16 cellular contexts compared by ENCODE assay signal in the genomic region with DNA sequence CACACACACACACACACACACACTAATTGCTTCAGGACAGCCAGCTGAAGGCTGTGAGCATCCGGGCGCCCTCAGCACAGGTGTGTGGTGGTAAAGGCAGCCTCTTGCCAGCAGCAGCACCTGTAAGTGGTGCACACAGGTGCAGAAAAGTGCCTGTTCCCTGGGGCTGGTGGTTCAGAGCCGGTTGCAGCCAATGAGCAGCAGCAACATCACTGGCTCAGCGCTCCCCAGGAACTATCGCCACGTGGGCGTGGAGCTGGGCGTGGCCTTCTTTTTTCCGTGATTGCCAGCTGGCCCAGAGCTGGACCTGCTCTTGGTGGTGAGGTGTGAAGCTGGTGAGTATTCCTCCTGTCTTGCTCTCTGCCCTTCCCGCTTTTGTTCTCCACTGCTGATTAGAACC. TPM values are rescaled to one million over a fixed set of nuclear protein-coding genes. Genes with fewer than 3 reads are reported as not detected.
A peak's percentile ranks its signal among the peaks of the same experiment; 100 is the strongest.
DNase-seq lines count a peak whose midpoint lies in the region; ATAC-seq and TF ChIP-seq lines count a peak whose summit lies in the region.
"Had no signal": no experiment of that assay in that cellular context is flagged by ENCODE, and none has a peak within 500 bp of the region (broad histone marks: within the 10 kb centered on the region; RNA-seq: fewer than 3 reads in every experiment).

NLRP5 (plus strand) TSS at position 289 of the 400 bp plus-strand sequence.

- no peaks in the 10 kb centered on the region for H3K36me3 Mint-ChIP-seq in activated T-helper 1 cell treated with anti-CD3 and anti-CD28 coated beads, Interleukin-12 subunit alpha, Interleukin-12 subunit beta, Interleukin-2, Interleukin-4 antibody, amounts not matched to agents 30 ng/mL and 10 ng/mL and 1 ng/mL, durations not matched to agents 14 hours and 24 hours and 36 hours (ENCODE audit: low read depth)
- H3K36me3 Mint-ChIP-seq in natural killer cell treated with Interleukin-12 subunit alpha and Interleukin-12 subunit beta and Interleukin-15 and Interleukin-18, amount 100 ng/mL, for 72 hours = no peaks in the 10 kb centered on the region

- TF ChIP-seq CTCF in MM.1S (IDR thresholded peaks at IDR 0.05; ENCODE audit: low read length) = no peak
- no peak for TF ChIP-seq CTCF in vagina (IDR thresholded peaks at IDR 0.05)

- H3K9me3 Mint-ChIP-seq in activated T-helper 1 cell treated with anti-CD3 and anti-CD28 coated beads, Interleukin-12 subunit alpha, Interleukin-12 subunit beta, Interleukin-2, Interleukin-4 antibody, amounts not matched to agents 30 ng/mL and 10 ng/mL and 1 ng/mL, durations not matched to agents 14 hours and 24 hours and 36 hours = peaks cover 39% of the 10 kb centered on the region
- H3K9me3 Mint-ChIP-seq in natural killer cell treated with Interleukin-12 subunit alpha and Interleukin-12 subunit beta and Interleukin-15 and Interleukin-18, amount 100 ng/mL, for 72 hours = peaks cover 4% of the 10 kb centered on the region

- no peak for ATAC-seq in natural killer cell treated with Interleukin-12 subunit alpha and Interleukin-12 subunit beta and Interleukin-15 and Interleukin-18, amount 100 ng/mL, for 72 hours
- ATAC-seq: GM12878 had no signal

- H3K9ac ChIP-seq in MM.1S (ENCODE audit: low read length) = no peak within 1 kb of the TSS

- no peaks in the 10 kb centered on the region for H3K9me2 ChIP-seq in MM.1S (replicated peaks; ENCODE audit: insufficient read depth, low read length)

- H3K27ac Mint-ChIP-seq in activated T-helper 1 cell treated with anti-CD3 and anti-CD28 coated beads, Interleukin-12 subunit alpha, Interleukin-12 subunit beta, Interleukin-2, Interleukin-4 antibody, amounts not matched to agents 30 ng/mL and 10 ng/mL and 1 ng/mL, durations not matched to agents 14 hours and 24 hours and 36 hours = no peak within 1 kb of the TSS
- H3K27ac Mint-ChIP-seq in natural killer cell treated with Interleukin-12 subunit alpha and Interleukin-12 subunit beta and Interleukin-15 and Interleukin-18, amount 100 ng/mL, for 72 hours = no peak within 1 kb of the TSS
- H3K27ac Mint-ChIP-seq: CD4-positive, alpha-beta T cell had no signal

- no peaks in the 10 kb centered on the region for H3F3A ChIP-seq in MM.1S (ENCODE audit: insufficient read depth, low read length)

- H3K4me1 Mint-ChIP-seq in activated T-helper 1 cell treated with anti-CD3 and anti-CD28 coated beads, Interleukin-12 subunit alpha, Interleukin-12 subunit beta, Interleukin-2, Interleukin-4 antibody, amounts not matched to agents 30 ng/mL and 10 ng/mL and 1 ng/mL, durations not matched to agents 14 hours and 24 hours and 36 hours (ENCODE audit: low read depth) = no peaks in the 10 kb centered on the region
- H3K4me1 Mint-ChIP-seq in natural killer cell treated with Interleukin-12 subunit alpha and Interleukin-12 subunit beta and Interleukin-15 and Interleukin-18, amount 100 ng/mL, for 72 hours (ENCODE audit: low read depth in 2 of 2) = no peaks in the 10 kb centered on the region

- DNase-seq in COLO668 (lab: John Stamatoyannopoulos, UW; ENCODE audit: unreplicated experiment) = peak; percentile 6
- peak; percentile 2 for DNase-seq in DMS153 treated with DMSO at 0.1 percent for 48 hours (lab: John Stamatoyannopoulos, UW; ENCODE audit: unreplicated experiment)
- DNase-seq in MM.1S = peak; percentile 83
- DNase-seq in RPMI8226 = peak; percentile 79
- no peak for DNase-seq in stimulated activated CD4-positive, alpha-beta T cell treated with anti-CD3 and anti-CD28 coated beads, Interleukin-4, amount 100 ng/mL, for 4 hours
- DNase-seq in activated T-helper 1 cell treated with anti-CD3 and anti-CD28 coated beads, Interleukin-12 subunit alpha, Interleukin-12 subunit beta, Interleukin-2, Interleukin-4 antibody, amounts not matched to agents 30 ng/mL and 10 ng/mL and 1 ng/mL, durations not matched to agents 14 hours and 24 hours and 36 hours (ENCODE audit: low spot score) = no peak
- DNase-seq in natural killer cell treated with Interleukin-12 subunit alpha and Interleukin-12 subunit beta and Interleukin-15 and Interleukin-18, amount 100 ng/mL, for 72 hours (ENCODE audit: low spot score) = no peak
- no peak for DNase-seq in vagina (ENCODE audit: extremely low spot score in 2 of 2)
- DNase-seq: ACHN; CD4-positive, alpha-beta T cell; H7; NCI-H1930; SW 1271; T-helper 9 cell had no signal

- H3K4me1 ChIP-seq in MM.1S (ENCODE audit: low read length) (0 out of 2 replicates have a peak, but pooled peaks cover 6% of the 10 kb centered on the region), vagina (no peaks in the 10 kb centered on the region)

- no peak for TF ChIP-seq POLR2A in vagina (IDR thresholded peaks at IDR 0.05)

- H3K27me3 ChIP-seq in MM.1S (replicated peaks; ENCODE audit: insufficient read depth, low read length) (peaks cover 8% of the 10 kb centered on the region; the same call in 1 of the 2 replicates), vagina (no peaks in the 10 kb centered on the region)

- intact Hi-C loops in activated T-helper 1 cell treated with anti-CD3 and anti-CD28 coated beads, Interleukin-12 subunit alpha, Interleukin-12 subunit beta, Interleukin-2, Interleukin-4 antibody, amounts not matched to agents 30 ng/mL and 10 ng/mL and 1 ng/mL, durations not matched to agents 14 hours and 24 hours and 36 hours (cut with micrococcal nuclease) = no loop called here
- intact Hi-C loops in vagina (cut with DNase I) = no loop called here

- H3K9me3 ChIP-seq in MM.1S (replicated peaks; ENCODE audit: insufficient read depth, low read length) (no peaks in the 10 kb centered on the region), vagina (no peaks in the 10 kb centered on the region)

- H3K4me3 ChIP-seq in MM.1S (ENCODE audit: low read length) (no peak within 1 kb of the TSS), vagina (no peak within 1 kb of the TSS)
- H3K4me3 ChIP-seq: GM12878 had no signal

- H3K27me3 Mint-ChIP-seq in activated T-helper 1 cell treated with anti-CD3 and anti-CD28 coated beads, Interleukin-12 subunit alpha, Interleukin-12 subunit beta, Interleukin-2, Interleukin-4 antibody, amounts not matched to agents 30 ng/mL and 10 ng/mL and 1 ng/mL, durations not matched to agents 14 hours and 24 hours and 36 hours (ENCODE audit: insufficient read depth) = no peaks in the 10 kb centered on the region
- H3K27me3 Mint-ChIP-seq in natural killer cell treated with Interleukin-12 subunit alpha and Interleukin-12 subunit beta and Interleukin-15 and Interleukin-18, amount 100 ng/mL, for 72 hours = no peaks in the 10 kb centered on the region
- H3K27me3 Mint-ChIP-seq: CD4-positive, alpha-beta T cell had no signal

- H3K79me2 ChIP-seq in MM.1S (ENCODE audit: low read length) = no peaks in the 10 kb centered on the region

- H3K27ac ChIP-seq in MM.1S (ENCODE audit: low read length) (no peak within 1 kb of the TSS), vagina (no peak within 1 kb of the TSS)

- no peak within 1 kb of the TSS for H3K4me3 Mint-ChIP-seq in activated T-helper 1 cell treated with anti-CD3 and anti-CD28 coated beads, Interleukin-12 subunit alpha, Interleukin-12 subunit beta, Interleukin-2, Interleukin-4 antibody, amounts not matched to agents 30 ng/mL and 10 ng/mL and 1 ng/mL, durations not matched to agents 14 hours and 24 hours and 36 hours
- no peak within 1 kb of the TSS for H3K4me3 Mint-ChIP-seq in natural killer cell treated with Interleukin-12 subunit alpha and Interleukin-12 subunit beta and Interleukin-15 and Interleukin-18, amount 100 ng/mL, for 72 hours
- H3K4me3 Mint-ChIP-seq: CD4-positive, alpha-beta T cell had no signal

- no peaks in the 10 kb centered on the region for H4K20me1 ChIP-seq in MM.1S (ENCODE audit: insufficient read depth, low read length)

- no peak within 1 kb of the TSS for H2AFZ ChIP-seq in MM.1S (ENCODE audit: low read length)

- H3K4me2 ChIP-seq in MM.1S (ENCODE audit: low read depth, low read length) = peak within 1 kb of the TSS; percentile 22

- H3K36me3 ChIP-seq in MM.1S (replicated peaks; ENCODE audit: insufficient read depth, low read length) (no peaks in the 10 kb centered on the region), vagina (no peaks in the 10 kb centered on the region)

RNA-seq across cellular contexts. Expression of gene NLRP5, which starts in this region (rescaled TPM):
- total RNA-seq in activated T-helper 1 cell treated with anti-CD3 and anti-CD28 coated beads, Interleukin-12 subunit alpha, Interleukin-12 subunit beta, Interleukin-2, Interleukin-4 antibody, amounts not matched to agents 30 ng/mL and 10 ng/mL and 1 ng/mL, durations not matched to agents 14 hours and 24 hours and 36 hours = not detected in 2 replicates
- total RNA-seq in natural killer cell treated with Interleukin-12 subunit alpha and Interleukin-12 subunit beta and Interleukin-15 and Interleukin-18, amount 100 ng/mL, for 72 hours = not detected
- total RNA-seq in vagina = not detected
- total RNA-seq: CD4-positive, alpha-beta T cell; GM12878; H7; RPMI7951 had no signal

Comparison
In these comparisons a context has a peak if more than half of its experiments do, and no peak if none do; other contexts are left out.
1. DNase-seq: peak in COLO668 (single experiment), DMS153 treated with DMSO at 0.1 percent for 48 hours (single experiment), MM.1S (single experiment) and RPMI8226 (single experiment); none in stimulated activated CD4-positive, alpha-beta T cell treated with anti-CD3 and anti-CD28 coated beads, Interleukin-4, amount 100 ng/mL, for 4 hours (0 of 2), activated T-helper 1 cell treated with anti-CD3 and anti-CD28 coated beads, Interleukin-12 subunit alpha, Interleukin-12 subunit beta, Interleukin-2, Interleukin-4 antibody, amounts not matched to agents 30 ng/mL and 10 ng/mL and 1 ng/mL, durations not matched to agents 14 hours and 24 hours and 36 hours (single experiment), natural killer cell treated with Interleukin-12 subunit alpha and Interleukin-12 subunit beta and Interleukin-15 and Interleukin-18, amount 100 ng/mL, for 72 hours (single experiment) and vagina (0 of 2).